Comparison of ENCODE assay signal across 8 cellular contexts in the genomic region with DNA sequence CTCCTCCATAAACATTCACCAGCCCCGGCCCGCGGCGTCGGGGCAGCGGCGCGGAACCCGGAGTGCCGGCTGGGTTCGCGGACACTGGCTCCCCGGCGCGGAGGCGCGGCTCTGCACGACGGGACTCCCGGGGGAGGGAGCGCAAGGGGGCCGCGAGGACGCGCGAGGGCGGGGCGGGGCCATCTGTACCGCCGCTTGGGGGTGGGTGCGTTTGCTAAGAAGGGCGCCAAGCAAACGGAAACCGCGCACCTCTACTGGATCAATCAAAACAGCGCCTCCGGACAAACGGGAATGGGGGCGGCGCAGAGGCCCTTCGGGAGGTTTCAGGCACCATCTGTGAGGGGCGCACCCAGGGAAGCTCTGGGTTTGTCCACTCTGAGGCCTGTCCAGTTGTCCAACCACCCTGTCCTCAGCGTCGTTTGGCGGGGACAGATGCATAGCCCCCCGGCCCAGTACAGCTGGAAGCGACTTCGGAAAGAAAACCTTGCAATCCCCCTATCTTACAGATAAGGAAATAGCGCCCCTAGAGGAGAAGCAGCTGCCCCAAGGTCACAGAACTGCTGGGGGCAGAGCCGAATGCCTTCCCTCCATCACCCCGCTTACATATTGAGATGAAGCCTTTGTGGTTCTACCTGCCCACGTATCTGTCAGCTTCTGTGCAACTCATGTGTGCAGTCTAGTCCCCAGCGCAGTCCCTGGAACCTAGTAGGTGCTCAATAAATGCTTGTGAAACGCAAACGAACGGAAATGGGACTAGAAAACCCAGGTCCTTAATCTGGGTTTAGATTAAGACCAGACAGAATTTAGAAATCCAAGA. TPM values are rescaled to one million over a fixed set of nuclear protein-coding genes. Genes with fewer than 3 reads are reported as not detected.
DNase-seq lines count a peak whose midpoint lies in the region; ATAC-seq, FAIRE-seq and TF ChIP-seq lines count a peak whose summit lies in the region.

No MANE protein-coding gene starts in this region.

- H3K23ac ChIP-seq in H9 (ENCODE audit: insufficient read length, low read depth, low read length): no peak overlapping the region

- no peak overlapping the region for H2BK5ac ChIP-seq in H9 (ENCODE audit: insufficient read length, low read length)

- H2BK12ac ChIP-seq in H9 (ENCODE audit: insufficient read length, low read depth, low read length): no peak overlapping the region

- in situ Hi-C loops in Caki2 (cut with HindIII; ENCODE audit: low pct_unique_long_range_greater_than_20kb, low sequenced_read_pairs): no loop called here

- H3K27ac ChIP-seq in H9 (ENCODE audit: insufficient read length, low read depth, low read length) (no peak overlapping the region), kidney (ENCODE audit: low read depth in 2 of 2, low read length in 2 of 2) (no peak overlapping the region)

- H2BK20ac ChIP-seq in H9 (ENCODE audit: low read depth, low read length, poor library complexity, severe bottlenecking): no peak overlapping the region

- FAIRE-seq in bronchial epithelial cell (lab: Jason Lieb, UNC) (no peak), kidney (lab: Jason Lieb, UNC) (no peak)

- no peak overlapping the region for H3K18ac ChIP-seq in H9 (ENCODE audit: insufficient read length, low read depth, low read length)

- peaks cover 12 to 15% of the 10 kb centered on the region in 2 experiments for H3K4me1 Mint-ChIP-seq in H9
- H3K4me1 Mint-ChIP-seq in WTC11: peaks cover 13% of the 10 kb centered on the region

- no peak overlapping the region for H3K14ac ChIP-seq in H9 (ENCODE audit: insufficient read depth, low read length)

- no peak overlapping the region for H2AK5ac ChIP-seq in H9 (ENCODE audit: insufficient read length, low read length)

- H3K9ac ChIP-seq in H9 (ENCODE audit: extremely low read depth, insufficient read length, low read length) (no peak overlapping the region), kidney (ENCODE audit: low read length in 2 of 2) (no peak overlapping the region)

- H3K27me3 Mint-ChIP-seq in H9 (ENCODE audit: low read depth): peaks cover 47% of the 10 kb centered on the region
- H3K27me3 Mint-ChIP-seq in WTC11 (ENCODE audit: low read depth): peaks cover 15% of the 10 kb centered on the region

- H3K27me3 ChIP-seq in H9 (ENCODE audit: insufficient read depth, low read length) (peaks cover 5% of the 10 kb centered on the region; the same call in 1 of the 2 replicates), bronchial epithelial cell (ENCODE audit: control insufficient read depth, insufficient read depth, low read length) (peaks cover 7% of the 10 kb centered on the region)

- no peak overlapping the region for H2BK15ac ChIP-seq in H9 (ENCODE audit: low read depth, low read length)

- intact Hi-C loops in kidney (cut with DNase I): no loop called here

- H4K91ac ChIP-seq in H9 (ENCODE audit: insufficient read length, low read depth, low read length): no peak overlapping the region

- ATAC-seq in WTC11 (peak; percentile 91), GM18858 (IDR thresholded peaks at IDR 0.05; ENCODE audit: unreplicated experiment) (no peak)

- peaks cover 6% of the 10 kb centered on the region for H3K23me2 ChIP-seq in H9 (ENCODE audit: insufficient read length, low read depth, low read length, poor library complexity, severe bottlenecking)

- DNase-seq in Caki2 (ENCODE audit: low read depth): peak; percentile 57
- peak; percentile 85 for DNase-seq in H9
- peak; percentile 29 for DNase-seq in NCI-H2029 (lab: John Stamatoyannopoulos, UW)
- DNase-seq in WTC11 (ENCODE audit: low spot score): peak; percentile 78
- DNase-seq in bronchial epithelial cell (ENCODE audit: low read depth): peak; percentile 48
- peak; percentile 80 for DNase-seq in kidney
- peak; percentile 40 to 58 for DNase-seq in stimulated activated CD4-positive, alpha-beta T cell treated with anti-CD3 and anti-CD28 coated beads, Interleukin-15, amount 100 ng/mL, for 48 hours (ENCODE audit: low read depth in 2 of 2)

- no peak overlapping the region for H3T11ph ChIP-seq in H9 (ENCODE audit: low read length)

- H3K4ac ChIP-seq in H9 (ENCODE audit: low read depth, low read length): no peak overlapping the region

- POLR2A ChIA-PET in WTC11 (lab: Charles Lee): no interaction called here

- H4K20me1 ChIP-seq in H9 (ENCODE audit: control insufficient read depth, insufficient read depth, insufficient read length): no peaks in the 10 kb centered on the region

- no peaks in the 10 kb centered on the region for H3K9me3 Mint-ChIP-seq in H9
- H3K9me3 Mint-ChIP-seq in WTC11: no peaks in the 10 kb centered on the region

- no peak overlapping the region for H4K8ac ChIP-seq in H9 (replicated peaks; ENCODE audit: insufficient read length, low read depth, low read length)

- no peak overlapping the region for H3K56ac ChIP-seq in H9 (ENCODE audit: insufficient read length, low read depth, low read length)

- no CpG with 5 or more reads among the region's 56 CpGs for WGBS in H9 (ENCODE audit: extremely low coverage, insufficient read length, low lambda C conversion rate)

- H3K4me1 ChIP-seq in H9 (ENCODE audit: insufficient read depth, low read length) (no peaks in the 10 kb centered on the region; the same call in 1 of the 2 replicates), kidney (ENCODE audit: control insufficient read depth in 1 of 2, insufficient read depth in 1 of 2, low read depth in 1 of 2, low read length in 2 of 2) (peaks cover 0 to 3% of the 10 kb centered on the region in 2 donors)

- H3K36me3 Mint-ChIP-seq in H9 (ENCODE audit: insufficient read depth in 1 of 3, low read depth in 3 of 3) (no peaks in the 10 kb centered on the region), WTC11 (no peaks in the 10 kb centered on the region)

- no peaks in the 10 kb centered on the region for H3K36me3 ChIP-seq in bronchial epithelial cell (ENCODE audit: control insufficient read depth, insufficient read depth, low read length)
- H3K36me3 ChIP-seq in kidney (ENCODE audit: control insufficient read depth in 1 of 2, insufficient read depth in 2 of 2, low read length in 2 of 2): no peaks in the 10 kb centered on the region

- no peaks in the 10 kb centered on the region for H3K79me1 ChIP-seq in H9 (ENCODE audit: insufficient read depth, low read depth, low read length, poor library complexity, severe bottlenecking)

- H3K27ac Mint-ChIP-seq in H9: no peak overlapping the region
- H3K27ac Mint-ChIP-seq in WTC11: no peak overlapping the region

- no peak overlapping the region for H2AFZ ChIP-seq in H9 (ENCODE audit: low read length)

- peak overlapping the region; percentile 33 for H3K4me3 ChIP-seq in bronchial epithelial cell (ENCODE audit: low read depth, low read length)
- H3K4me3 ChIP-seq in kidney (ENCODE audit: low read length in 2 of 2): peak overlapping the region; percentile 29 to 52

- H3K79me2 ChIP-seq in H9 (ENCODE audit: insufficient read depth, low read length): no peaks in the 10 kb centered on the region

- no peak overlapping the region for H4K5ac ChIP-seq in H9 (ENCODE audit: insufficient read length, low read depth, low read length)

- no peak overlapping the region for H2BK120ac ChIP-seq in H9 (ENCODE audit: low read depth, low read length, poor library complexity, severe bottlenecking)

- CTCF ChIA-PET in WTC11 (lab: Charles Lee): interaction anchor here (0.6 to 10.5 kb wide), 43 partner anchors 11 to 588 kb away, joined by 3 to 123 read pairs (median 6); partner anchors contain the start of genes FRAT1, RRP12 and SLIT1

- H3K9me3 ChIP-seq in H9 (ENCODE audit: control insufficient read depth, low read depth, low read length): no peaks in the 10 kb centered on the region
- no peaks in the 10 kb centered on the region for H3K9me3 ChIP-seq in kidney (ENCODE audit: control insufficient read depth in 1 of 2, low read length in 2 of 2)

- peak; percentile 96 for TF ChIP-seq CTCF in H9 (conservative IDR thresholded peaks at IDR 0.05)
- peak; percentile 76 for TF ChIP-seq CTCF in WTC11 (IDR thresholded peaks at IDR 0.05)
- TF ChIP-seq CTCF in bronchial epithelial cell (IDR thresholded peaks at IDR 0.05; ENCODE audit: insufficient read depth, low read length, severe bottlenecking): peak; percentile 78
- peak; percentile 47 for TF ChIP-seq CTCF in kidney (IDR thresholded peaks at IDR 0.05; ENCODE audit: borderline replicate concordance, extremely low read depth, insufficient read depth)

- peak overlapping the region; percentile 65 for H3K4me2 ChIP-seq in H9 (ENCODE audit: insufficient read depth, insufficient read length, low read length)

- H3K4me3 Mint-ChIP-seq in H9 (peak overlapping the region; percentile 74 to 83), WTC11 (peak overlapping the region; percentile 77)

TF ChIP-seq in WTC11, 78 proteins besides CTCF, POLR2A, EP300 and RAD21 (continues in another document):
- TF ChIP-seq, protein P1, sequence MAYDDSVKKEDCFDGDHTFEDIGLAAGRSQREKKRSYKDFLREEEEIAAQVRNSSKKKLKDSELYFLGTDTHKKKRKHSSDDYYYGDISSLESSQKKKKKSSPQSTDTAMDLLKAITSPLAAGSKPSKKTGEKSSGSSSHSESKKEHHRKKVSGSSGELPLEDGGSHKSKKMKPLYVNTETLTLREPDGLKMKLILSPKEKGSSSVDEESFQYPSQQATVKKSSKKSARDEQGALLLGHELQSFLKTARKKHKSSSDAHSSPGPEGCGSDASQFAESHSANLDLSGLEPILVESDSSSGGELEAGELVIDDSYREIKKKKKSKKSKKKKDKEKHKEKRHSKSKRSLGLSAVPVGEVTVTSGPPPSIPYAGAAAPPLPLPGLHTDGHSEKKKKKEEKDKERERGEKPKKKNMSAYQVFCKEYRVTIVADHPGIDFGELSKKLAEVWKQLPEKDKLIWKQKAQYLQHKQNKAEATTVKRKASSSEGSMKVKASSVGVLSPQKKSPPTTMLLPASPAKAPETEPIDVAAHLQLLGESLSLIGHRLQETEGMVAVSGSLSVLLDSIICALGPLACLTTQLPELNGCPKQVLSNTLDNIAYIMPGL (CRISPR knock-in tag; IDR thresholded peaks at IDR 0.05): peak; percentile 83
- TF ChIP-seq ZNF423 (CRISPR knock-in tag; IDR thresholded peaks at IDR 0.05) (peak; percentile 58; the same call in 1 of the 2 replicates), MYBL2 (CRISPR knock-in tag; IDR thresholded peaks at IDR 0.05) (0 out of 2 replicates have a peak, but pooled peaks have one; percentile 1), JUN (CRISPR knock-in tag; IDR thresholded peaks at IDR 0.05) (no peak), NR2C2 (CRISPR knock-in tag; IDR thresholded peaks at IDR 0.05) (no peak), TCF7 (CRISPR knock-in tag; IDR thresholded peaks at IDR 0.05; ENCODE audit: low read depth) (no peak)

RNA-seq across cellular contexts. Expression of gene SLIT1, which starts 10.7 kb away (rescaled TPM):
- 0.03 and 0.49 TPM in 2 replicates for total RNA-seq in Caki2 (2014; rRNA removed; shearing (Covaris generic); ENCODE audit: low replicate concordance)
- 0.46 and 0.57 TPM in 2 replicates for total RNA-seq in H9 (2021)
- total RNA-seq in WTC11 (2021): 1.1 to 1.6 TPM (median 1.4 TPM) in 3 replicates
- under 0.01 and 0.51 TPM in 2 replicates for total RNA-seq in bronchial epithelial cell
- total RNA-seq in kidney: 0.35 TPM
- 0.06 TPM for polyA plus RNA-seq in kidney (ENCODE audit: insufficient read depth, low read depth, low replicate concordance)

Comparison
In these comparisons a context has a peak if more than half of its experiments do, and no peak if none do; other contexts are left out.
1. DNase-seq: peak in every context shown above with its lines; median percentile 85 in H9; 80 in kidney; 78 in WTC11; 57 in Caki2; 49 in stimulated activated CD4-positive, alpha-beta T cell treated with anti-CD3 and anti-CD28 coated beads, Interleukin-15, amount 100 ng/mL, for 48 hours; 48 in bronchial epithelial cell; 29 in NCI-H2029.